31 cellular contexts compared by ENCODE assay signal in genomic region chr19:3949294-3949693, GRCh38. TPM values are rescaled to one million over a fixed set of nuclear protein-coding genes. Genes with fewer than 3 reads are reported as not detected.
"Had no signal": no experiment of that assay in that cellular context is flagged by ENCODE, and none has a peak within 500 bp of the region (broad histone marks: within the 10 kb centered on the region; RNA-seq: fewer than 3 reads in every experiment).

No MANE protein-coding gene starts in this region.

- H3K9me3 ChIP-seq: adrenal gland, ascending aorta, right lobe of liver, thyroid gland had no signal

- ATAC-seq: activated CD4-positive, CD25-positive, alpha-beta regulatory T cell treated with anti-CD3 and anti-CD28 coated beads, Interleukin-2, amount 50 U/mL, for 24 hours; right lobe of liver; stimulated activated effector memory CD8-positive, alpha-beta T cell treated with anti-CD3 and anti-CD28 coated beads, Interleukin-12 subunit alpha, Interleukin-12 subunit beta, amount 100 ng/mL, for 72 hours had no signal

- H3K4me3 ChIP-seq: adrenal gland, ascending aorta, cardiac muscle cell, coronary artery, dorsolateral prefrontal cortex, right lobe of liver, thyroid gland had no signal

- H3K36me3 ChIP-seq: adrenal gland, ascending aorta, cardiac muscle cell, right lobe of liver, thyroid gland had no signal

- DNase-seq: activated CD4-positive, alpha-beta T cell treated with anti-CD3 and anti-CD28 coated beads for 48 hours; activated CD4-positive, alpha-beta T cell treated with anti-CD3 and anti-CD28 coated beads, Interleukin-2, amount 50 U/mL, for 48 hours; activated CD8-positive, alpha-beta memory T cell treated with anti-CD3 and anti-CD28 coated beads for 24 hours; activated effector memory CD4-positive, alpha-beta T cell treated with Interleukin-2 at 50 U/mL for 16 hours; activated naive CD4-positive, alpha-beta T cell treated with anti-CD3 and anti-CD28 coated beads for 36 hours; activated naive CD8-positive, alpha-beta T cell treated with anti-CD3 and anti-CD28 coated beads for 36 hours; adrenal gland; dorsolateral prefrontal cortex; effector memory CD4-positive, alpha-beta T cell; erythroblast; naive B cell; occipital lobe; right lobe of liver; small intestine; stimulated activated CD4-positive, alpha-beta T cell treated with anti-CD3 and anti-CD28 coated beads, Interleukin-4, amount 100 ng/mL, for 24 hours; thyroid gland had no signal

- H3K4me1 ChIP-seq: right lobe of liver, thyroid gland had no signal

- H3K27ac ChIP-seq: adrenal gland, dorsolateral prefrontal cortex, right lobe of liver, thyroid gland, VCaP had no signal

- H3K27me3 ChIP-seq: adrenal gland, ascending aorta, cardiac muscle cell, dorsolateral prefrontal cortex, right lobe of liver, thyroid gland had no signal

RNA-seq across cellular contexts. Expression of gene NMRK2, which starts 16.4 kb away (rescaled TPM):
- total RNA-seq: activated naive CD4-positive, alpha-beta T cell treated with anti-CD3 and anti-CD28 coated beads for 36 hours; activated naive CD8-positive, alpha-beta T cell treated with anti-CD3 and anti-CD28 coated beads for 36 hours; ascending aorta; cerebellum; fibroblast of lung; fibroblast of villous mesenchyme; glomerular endothelial cell; lower leg skin; mesothelial cell of epicardium; neural crest cell; occipital lobe; T-helper 1 cell treated with Interleukin-12 subunit alpha and Interleukin-12 subunit beta and Interleukin-4 antibody, amounts not matched to agents 30 ng/mL and 1 ng/mL, for 36 hours; thyroid gland; ureter had no signal
- polyA plus RNA-seq: fibroblast of lung had no signal
